In genomic region chr2:39109543-39109942, GRCh38 we compare ENCODE assay signal across 1 cellular context.
TF ChIP-seq lines count a peak whose summit lies in the region.

No MANE protein-coding gene starts in this region.

TF ChIP-seq in A549, 52 proteins besides CTCF, POLR2A, EP300 and RAD21 (continued from another document):
- TF ChIP-seq HMGXB4 (CRISPR knock-in tag; IDR thresholded peaks at IDR 0.05; ENCODE audit: borderline replicate concordance) (no peak), CBX8 (IDR thresholded peaks at IDR 0.05) (no peak)
